In genomic region chr14:22547948-22548750, GRCh38 we compare ENCODE assay signal across 11 cellular contexts. TPM values are rescaled to one million over a fixed set of nuclear protein-coding genes. Genes with fewer than 3 reads are reported as not detected.
A peak's percentile ranks its signal among the peaks of the same experiment; 100 is the strongest.
DNase-seq lines count a peak whose midpoint lies in the region; ATAC-seq and TF ChIP-seq lines count a peak whose summit lies in the region.
"Had no signal": no experiment of that assay in that cellular context is flagged by ENCODE, and none has a peak within 500 bp of the region (broad histone marks: within the 10 kb centered on the region; RNA-seq: fewer than 3 reads in every experiment).

No MANE protein-coding gene starts in this region.

- no peaks in the 10 kb centered on the region for H3K27me3 ChIP-seq in stomach

- peaks cover 16 to 54% (median 40%) of the 10 kb centered on the region in 4 donors for H3K4me1 ChIP-seq in stomach

- H3K9me3 Mint-ChIP-seq in activated naive CD4-positive, alpha-beta T cell treated with anti-CD3 and anti-CD28 coated beads, Interleukin-2, amount 50 U/mL, for 24 hours, result no peaks in the 10 kb centered on the region
- no peaks in the 10 kb centered on the region for H3K9me3 Mint-ChIP-seq in activated T-cell treated with anti-CD3 and anti-CD28 coated beads, Interleukin-2, amount 50 U/mL, for 4 hours

- no peak for ATAC-seq in activated T-cell treated with anti-CD3 and anti-CD28 coated beads, Interleukin-2, amount 50 U/mL, for 4 hours
- ATAC-seq in HG03378 (IDR thresholded peaks at IDR 0.05; ENCODE audit: unreplicated experiment), result no peak

- no peaks in the 10 kb centered on the region for H3K36me3 ChIP-seq in stomach

- H3K27ac Mint-ChIP-seq in activated naive CD4-positive, alpha-beta T cell treated with anti-CD3 and anti-CD28 coated beads, Interleukin-2, amount 50 U/mL, for 24 hours, result peak overlapping the region; percentile 99

- H3K27me3 Mint-ChIP-seq in activated naive CD4-positive, alpha-beta T cell treated with anti-CD3 and anti-CD28 coated beads, Interleukin-2, amount 50 U/mL, for 24 hours, result no peaks in the 10 kb centered on the region
- no peaks in the 10 kb centered on the region for H3K27me3 Mint-ChIP-seq in activated T-cell treated with anti-CD3 and anti-CD28 coated beads, Interleukin-2, amount 50 U/mL, for 4 hours (ENCODE audit: low read depth)

- no peak for TF ChIP-seq CTCF in stomach (IDR thresholded peaks at IDR 0.05)
- no peak for TF ChIP-seq CTCF in GM20000 (IDR thresholded peaks at IDR 0.05; ENCODE audit: extremely low read depth, missing control alignments)

- peaks cover 99% of the 10 kb centered on the region for H3K4me1 Mint-ChIP-seq in activated naive CD4-positive, alpha-beta T cell treated with anti-CD3 and anti-CD28 coated beads, Interleukin-2, amount 50 U/mL, for 24 hours
- H3K4me1 Mint-ChIP-seq in activated T-cell treated with anti-CD3 and anti-CD28 coated beads, Interleukin-2, amount 50 U/mL, for 4 hours (ENCODE audit: low read depth), result peaks cover 99% of the 10 kb centered on the region

- H3K4me3 ChIP-seq in stomach, result no peak overlapping the region

- H3K27ac ChIP-seq in stomach, result peak overlapping the region in 4 of 5 donors; percentile 49 to 75 (median 66)

- H3K36me3 Mint-ChIP-seq in activated naive CD4-positive, alpha-beta T cell treated with anti-CD3 and anti-CD28 coated beads, Interleukin-2, amount 50 U/mL, for 24 hours, result peaks cover 74% of the 10 kb centered on the region
- H3K36me3 Mint-ChIP-seq in activated T-cell treated with anti-CD3 and anti-CD28 coated beads, Interleukin-2, amount 50 U/mL, for 4 hours (ENCODE audit: insufficient read depth), result peaks cover 87% of the 10 kb centered on the region

- peak overlapping the region; percentile 88 for H3K4me3 Mint-ChIP-seq in activated naive CD4-positive, alpha-beta T cell treated with anti-CD3 and anti-CD28 coated beads, Interleukin-2, amount 50 U/mL, for 24 hours
- peak overlapping the region; percentile 82 for H3K4me3 Mint-ChIP-seq in activated T-cell treated with anti-CD3 and anti-CD28 coated beads, Interleukin-2, amount 50 U/mL, for 4 hours

- TF ChIP-seq EP300 in stomach (IDR thresholded peaks at IDR 0.05), result no peak

- TF ChIP-seq POLR2A in stomach (IDR thresholded peaks at IDR 0.05), result no peak

- intact Hi-C loops in stomach (cut with DNase I; ENCODE audit: low total_unique reads), result no loop called here

- WGBS in stomach, 5 donors, result 54 to 71% (median 63%) methylated on average over 7 to 8 of the region's 8 CpGs

- H3K9me3 ChIP-seq in stomach, result no peaks in the 10 kb centered on the region

- no peak for DNase-seq in activated naive CD4-positive, alpha-beta T cell (lab: John Stamatoyannopoulos, UW)
- no peak for DNase-seq in activated T-cell treated with anti-CD3 and anti-CD28 coated beads, Interleukin-2, amount 50 U/mL, for 4 hours
- peak; percentile 42 for DNase-seq in kidney tubule cell (ENCODE audit: low spot score)
- no peak for DNase-seq in stomach
- DNase-seq in GM20000 (ENCODE audit: low spot score), result no peak
- DNase-seq in hepatic stellate cell (ENCODE audit: low spot score), result no peak
- DNase-seq: hippocampal formation, NCI-H146, T-helper 9 cell had no signal

RNA-seq across cellular contexts. Expression of gene DAD1, which starts 40.9 kb away (rescaled TPM):
- 100 to 1,000 TPM; 287 to 323 (median 300) TPM for total RNA-seq in activated T-cell treated with anti-CD3 and anti-CD28 coated beads, Interleukin-2, amount 50 U/mL, for 4 hours
- total RNA-seq in stomach, result 100 to 1,000 TPM in 2 of 5 donors, 10 to 100 TPM in 2, not detected in 1; 36.8 to 191 (median 80.8) TPM
- 100 to 1,000 TPM; 172 to 236 (median 202) TPM for polyA plus RNA-seq in stomach

RNA-seq across cellular contexts. Expression of gene ABHD4, which starts 50.0 kb away (rescaled TPM):
- total RNA-seq in activated T-cell treated with anti-CD3 and anti-CD28 coated beads, Interleukin-2, amount 50 U/mL, for 4 hours, result 1 to 10 TPM; 1.9 to 3.9 (median 2.1) TPM
- 100 to 1,000 TPM in 1 of 5 donors, 10 to 100 TPM in 4; 12.2 to 130 (median 27.7) TPM for total RNA-seq in stomach
- polyA plus RNA-seq in stomach, result 10 to 100 TPM; 14.8 to 24.3 (median 17.0) TPM
